1 cellular context compared by ENCODE assay signal in genomic region chr1:218380125-218380977, GRCh38.
TF ChIP-seq lines count a peak whose summit lies in the region.

No MANE protein-coding gene starts in this region.

TF ChIP-seq in SK-N-SH, 30 proteins besides CTCF, POLR2A, EP300 and RAD21 (continued from another document):
- 0 out of 2 replicates have a peak, but pooled peaks have one; percentile 66 for TF ChIP-seq MEF2A (IDR thresholded peaks at IDR 0.05; ENCODE audit: borderline replicate concordance, low read depth)
- TF ChIP-seq NRF1 (IDR thresholded peaks at IDR 0.05; ENCODE audit: low read depth, low read length), result no peak
- no peak; the same call in 1 of the 2 replicates for TF ChIP-seq SMC3 (IDR thresholded peaks at IDR 0.05; ENCODE audit: low read depth, low read length)
- TF ChIP-seq TAF1 (IDR thresholded peaks at IDR 0.05; ENCODE audit: borderline replicate concordance, low read depth, low read length), result no peak
- no peak for TF ChIP-seq FOXJ3 (CRISPR knock-in tag; IDR thresholded peaks at IDR 0.05)
- TF ChIP-seq JUND (IDR thresholded peaks at IDR 0.05), result peak; percentile 88
- peak; percentile 98 for TF ChIP-seq TEAD4 (IDR thresholded peaks at IDR 0.05; ENCODE audit: borderline replicate concordance, insufficient read depth)
- TF ChIP-seq FOSL2 (IDR thresholded peaks at IDR 0.05; ENCODE audit: borderline replicate concordance, low read depth), result peak; percentile 86
- no peak for TF ChIP-seq YY1 (IDR thresholded peaks at IDR 0.05; ENCODE audit: low read depth)
- no peak for TF ChIP-seq REST (IDR thresholded peaks at IDR 0.05; ENCODE audit: low read depth, low read length)
- no peak for TF ChIP-seq MXI1 (IDR thresholded peaks at IDR 0.05; ENCODE audit: low read depth, low read length)
- no peak for TF ChIP-seq USF1 (IDR thresholded peaks at IDR 0.05; ENCODE audit: borderline replicate concordance, low read depth)
- TF ChIP-seq USF2 (IDR thresholded peaks at IDR 0.05; ENCODE audit: borderline replicate concordance, low read depth, low read length), result no peak
